Comparison of ENCODE assay signal across 9 cellular contexts in the genomic region with DNA sequence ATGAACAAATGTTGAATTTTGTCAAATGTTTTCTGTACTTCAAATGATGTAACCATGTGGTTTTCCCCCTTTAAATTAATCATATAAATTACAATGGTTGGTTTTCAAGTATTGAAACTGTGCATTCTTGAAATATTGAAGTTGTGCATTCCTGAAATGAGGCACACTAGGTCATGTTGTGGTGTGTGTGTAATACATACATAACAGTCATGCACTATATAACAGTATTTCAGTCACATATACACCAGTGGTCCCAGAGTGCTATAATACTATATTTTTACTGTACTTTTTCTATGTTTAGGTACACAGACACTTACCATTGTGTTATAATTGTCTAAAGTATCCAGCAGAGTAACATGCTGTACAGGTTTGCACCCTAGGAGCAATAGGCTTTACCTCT. TPM values are rescaled to one million over a fixed set of nuclear protein-coding genes. Genes with fewer than 3 reads are reported as not detected.
"Had no signal": no experiment of that assay in that cellular context is flagged by ENCODE, and none has a peak within 500 bp of the region (broad histone marks: within the 10 kb centered on the region; RNA-seq: fewer than 3 reads in every experiment).

No MANE protein-coding gene starts in this region.

- H3K27ac ChIP-seq: HL-60 had no signal

- H3K4me3 Mint-ChIP-seq: GM23338, H9, HFFc6, IgD-negative memory B cell had no signal

- H3K9me3 Mint-ChIP-seq: GM23338, H9, HFFc6 had no signal

- DNase-seq: H9, HCEC 1CT, HFFc6 had no signal

- H3K4me3 ChIP-seq: GM23338 had no signal

- H3K4me1 Mint-ChIP-seq: IgD-negative memory B cell had no signal

- H3K27ac Mint-ChIP-seq: GM23338, H9, HFFc6, IgD-negative memory B cell had no signal

- H2AFZ ChIP-seq: GM23338 had no signal

- H3K4me2 ChIP-seq: GM23338 had no signal

- ATAC-seq: GM23338, HepG2 had no signal

RNA-seq across cellular contexts. Expression of a gene that starts 11.0 kb away (rescaled TPM):
- total RNA-seq: GM23338, H1, H9, HepG2, HFFc6, HT1080 had no signal

RNA-seq across cellular contexts. Expression of a gene that starts 16.7 kb away (rescaled TPM):
- total RNA-seq: GM23338, H1, H9, HepG2, HFFc6 had no signal

RNA-seq across cellular contexts. Expression of a gene that starts 25.0 kb away (rescaled TPM):
- total RNA-seq: GM23338, H1, H9, HepG2, HFFc6, HT1080 had no signal
